ENCODE assay signal across 19 cellular contexts in the genomic region with DNA sequence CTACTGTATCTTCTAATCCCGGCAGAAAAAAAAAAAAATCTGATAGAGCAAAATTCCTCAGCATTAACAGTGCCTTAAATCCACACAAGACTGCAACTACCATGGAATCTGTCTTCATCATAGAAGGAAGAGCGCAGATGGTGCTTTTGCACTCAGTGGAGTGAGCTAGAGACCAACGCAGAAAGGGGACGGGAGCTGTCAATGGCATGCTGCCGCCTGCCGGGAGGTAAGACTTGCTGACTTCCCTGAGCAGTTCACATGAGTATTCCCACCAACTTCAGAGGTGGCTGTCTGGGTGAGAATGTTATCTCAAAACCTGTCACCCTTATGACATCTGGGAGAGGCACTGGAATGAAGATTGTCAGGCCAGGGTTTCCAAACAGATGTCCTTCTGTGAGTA.
"Had no signal": no experiment of that assay in that cellular context is flagged by ENCODE, and none has a peak within 500 bp of the region (broad histone marks: within the 10 kb centered on the region; RNA-seq: fewer than 3 reads in every experiment).

No MANE protein-coding gene starts in this region.

- DNase-seq: activated CD8-positive, alpha-beta memory T cell treated with anti-CD3 and anti-CD28 coated beads for 24 hours; activated CD8-positive, alpha-beta memory T cell treated with anti-CD3 and anti-CD28 coated beads, Interleukin-2, amount 50 U/mL, for 48 hours; activated effector memory CD4-positive, alpha-beta T cell treated with Interleukin-2 at 50 U/mL for 16 hours; activated naive CD4-positive, alpha-beta T cell treated with anti-CD3 and anti-CD28 coated beads, Interleukin-2, amount 10 ng/mL, durations not matched to agents 7 days and 5 days; activated T-cell treated with anti-CD3 and anti-CD28 coated beads, Interleukin-2, amount 50 U/mL, for 48 hours; dermis blood vessel endothelial cell; effector memory CD4-positive, alpha-beta T cell; hippocampal formation; naive thymus-derived CD4-positive, alpha-beta T cell; psoas muscle; stimulated activated CD4-positive, alpha-beta T cell treated with anti-CD3 and anti-CD28 coated beads, Interleukin-15, amount 100 ng/mL, for 24 hours; stimulated activated CD4-positive, alpha-beta T cell treated with anti-CD3 and anti-CD28 coated beads, Interleukin-2, amount 100 ng/mL, for 48 hours; T-helper 1 cell; T-helper 9 cell; upper lobe of left lung had no signal

- H3K4me1 Mint-ChIP-seq: activated naive CD4-positive, alpha-beta T cell treated with anti-CD3 and anti-CD28 coated beads, Interleukin-2, amount 10 ng/mL, durations not matched to agents 7 days and 5 days; memory B cell; naive thymus-derived CD4-positive, alpha-beta T cell had no signal

- H3K9me3 Mint-ChIP-seq: activated naive CD4-positive, alpha-beta T cell treated with anti-CD3 and anti-CD28 coated beads, Interleukin-2, amount 10 ng/mL, durations not matched to agents 7 days and 5 days; memory B cell; naive thymus-derived CD4-positive, alpha-beta T cell; stimulated activated naive CD8-positive, alpha-beta T cell treated with anti-CD3 and anti-CD28 coated beads, Interleukin-15, Interleukin-2, amounts not matched to agents 100 ng/mL and 50 ng/mL, for 24 hours had no signal

- FAIRE-seq: astrocyte, keratinocyte had no signal

- H3K4me3 Mint-ChIP-seq: activated naive CD4-positive, alpha-beta T cell treated with anti-CD3 and anti-CD28 coated beads, Interleukin-2, amount 10 ng/mL, durations not matched to agents 7 days and 5 days; memory B cell; naive thymus-derived CD4-positive, alpha-beta T cell; stimulated activated naive CD8-positive, alpha-beta T cell treated with anti-CD3 and anti-CD28 coated beads, Interleukin-15, Interleukin-2, amounts not matched to agents 100 ng/mL and 50 ng/mL, for 24 hours had no signal

- H3K27ac Mint-ChIP-seq: activated naive CD4-positive, alpha-beta T cell treated with anti-CD3 and anti-CD28 coated beads, Interleukin-2, amount 10 ng/mL, durations not matched to agents 7 days and 5 days; memory B cell; naive thymus-derived CD4-positive, alpha-beta T cell; stimulated activated naive CD8-positive, alpha-beta T cell treated with anti-CD3 and anti-CD28 coated beads, Interleukin-15, Interleukin-2, amounts not matched to agents 100 ng/mL and 50 ng/mL, for 24 hours had no signal

- H3K27me3 Mint-ChIP-seq: activated naive CD4-positive, alpha-beta T cell treated with anti-CD3 and anti-CD28 coated beads, Interleukin-2, amount 10 ng/mL, durations not matched to agents 7 days and 5 days; memory B cell; naive thymus-derived CD4-positive, alpha-beta T cell; stimulated activated naive CD8-positive, alpha-beta T cell treated with anti-CD3 and anti-CD28 coated beads, Interleukin-15, Interleukin-2, amounts not matched to agents 100 ng/mL and 50 ng/mL, for 24 hours had no signal

- H3K36me3 Mint-ChIP-seq: activated naive CD4-positive, alpha-beta T cell treated with anti-CD3 and anti-CD28 coated beads, Interleukin-2, amount 10 ng/mL, durations not matched to agents 7 days and 5 days had no signal
